Comparison of ENCODE assay signal across 1 cellular context in the genomic region with DNA sequence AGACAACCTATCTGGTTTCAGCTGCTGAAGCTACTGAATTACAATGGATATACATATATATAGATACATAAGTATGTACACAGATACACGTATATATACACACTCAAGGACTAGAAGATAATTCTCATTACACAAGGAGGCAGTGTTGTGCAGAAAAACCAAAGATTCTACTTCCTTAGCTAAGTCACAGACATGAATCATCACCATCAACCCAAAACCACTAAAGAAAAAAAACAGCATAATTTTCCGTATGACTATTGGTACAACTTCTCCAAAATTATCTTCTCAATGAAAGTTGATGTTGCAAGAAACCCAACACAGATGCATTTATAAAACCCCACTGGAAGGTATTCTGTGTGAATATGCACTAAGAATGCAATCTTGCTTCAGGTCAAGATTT.
TF ChIP-seq lines count a peak whose summit lies in the region.

No MANE protein-coding gene starts in this region.

TF ChIP-seq in HCT116, 20 proteins besides CTCF, POLR2A, EP300 and RAD21 (continued from another document):
- TF ChIP-seq, protein P1, sequence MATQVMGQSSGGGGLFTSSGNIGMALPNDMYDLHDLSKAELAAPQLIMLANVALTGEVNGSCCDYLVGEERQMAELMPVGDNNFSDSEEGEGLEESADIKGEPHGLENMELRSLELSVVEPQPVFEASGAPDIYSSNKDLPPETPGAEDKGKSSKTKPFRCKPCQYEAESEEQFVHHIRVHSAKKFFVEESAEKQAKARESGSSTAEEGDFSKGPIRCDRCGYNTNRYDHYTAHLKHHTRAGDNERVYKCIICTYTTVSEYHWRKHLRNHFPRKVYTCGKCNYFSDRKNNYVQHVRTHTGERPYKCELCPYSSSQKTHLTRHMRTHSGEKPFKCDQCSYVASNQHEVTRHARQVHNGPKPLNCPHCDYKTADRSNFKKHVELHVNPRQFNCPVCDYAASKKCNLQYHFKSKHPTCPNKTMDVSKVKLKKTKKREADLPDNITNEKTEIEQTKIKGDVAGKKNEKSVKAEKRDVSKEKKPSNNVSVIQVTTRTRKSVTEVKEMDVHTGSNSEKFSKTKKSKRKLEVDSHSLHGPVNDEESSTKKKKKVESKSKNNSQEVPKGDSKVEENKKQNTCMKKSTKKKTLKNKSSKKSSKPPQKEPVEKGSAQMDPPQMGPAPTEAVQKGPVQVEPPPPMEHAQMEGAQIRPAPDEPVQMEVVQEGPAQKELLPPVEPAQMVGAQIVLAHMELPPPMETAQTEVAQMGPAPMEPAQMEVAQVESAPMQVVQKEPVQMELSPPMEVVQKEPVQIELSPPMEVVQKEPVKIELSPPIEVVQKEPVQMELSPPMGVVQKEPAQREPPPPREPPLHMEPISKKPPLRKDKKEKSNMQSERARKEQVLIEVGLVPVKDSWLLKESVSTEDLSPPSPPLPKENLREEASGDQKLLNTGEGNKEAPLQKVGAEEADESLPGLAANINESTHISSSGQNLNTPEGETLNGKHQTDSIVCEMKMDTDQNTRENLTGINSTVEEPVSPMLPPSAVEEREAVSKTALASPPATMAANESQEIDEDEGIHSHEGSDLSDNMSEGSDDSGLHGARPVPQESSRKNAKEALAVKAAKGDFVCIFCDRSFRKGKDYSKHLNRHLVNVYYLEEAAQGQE (IDR thresholded peaks at IDR 0.05; ENCODE audit: low read depth), result no peak
- TF ChIP-seq POLR2AphosphoS5 (IDR thresholded peaks at IDR 0.05; ENCODE audit: low read depth, low read length), result no peak
- TF ChIP-seq YY1 (IDR thresholded peaks at IDR 0.05; ENCODE audit: extremely low read depth, insufficient replicate concordance, low read depth, low read length), result no peak
- TF ChIP-seq ZNF274 (IDR thresholded peaks at IDR 0.05; ENCODE audit: low read depth, low read length), result no peak
